In genomic region chr1:37078866-37079265, GRCh38 we compare ENCODE assay signal across 19 cellular contexts. TPM values are rescaled to one million over a fixed set of nuclear protein-coding genes. Genes with fewer than 3 reads are reported as not detected.
"Had no signal": no experiment of that assay in that cellular context is flagged by ENCODE, and none has a peak within 500 bp of the region (broad histone marks: within the 10 kb centered on the region; RNA-seq: fewer than 3 reads in every experiment).

No MANE protein-coding gene starts in this region.

- H3K4me3 Mint-ChIP-seq: T-helper 17 cell had no signal

- ATAC-seq: HepG2, SK-N-SH treated with all-trans-retinoic acid at 6 μM for 48 hours, T-helper 17 cell had no signal

- H3K27ac Mint-ChIP-seq: T-helper 17 cell had no signal

- DNase-seq: IMR-90, Karpas-422, KG1, MM.1S, NCI-H1436, NCI-H2081 treated with DMSO at 0.1 percent for 48 hours, NCI-H2171 treated with DMSO at 0.1 percent for 48 hours, NCI-H226, NCI-H446, NCI-H510A, NCI-H524 treated with DMSO at 0.1 percent for 48 hours, RPMI8226, SHP77, T-helper 1 cell, T-helper 17 cell had no signal

- H3K4me1 Mint-ChIP-seq: T-helper 17 cell had no signal

RNA-seq across cellular contexts. Expression of gene GRIK3, which starts 44.6 kb away (rescaled TPM):
- total RNA-seq: HepG2, HT1080, IMR-90, SK-MEL-5, T-helper 17 cell had no signal
- polyA plus RNA-seq: HepG2, IMR-90 had no signal
